ENCODE assay signal across 20 cellular contexts in the genomic region with DNA sequence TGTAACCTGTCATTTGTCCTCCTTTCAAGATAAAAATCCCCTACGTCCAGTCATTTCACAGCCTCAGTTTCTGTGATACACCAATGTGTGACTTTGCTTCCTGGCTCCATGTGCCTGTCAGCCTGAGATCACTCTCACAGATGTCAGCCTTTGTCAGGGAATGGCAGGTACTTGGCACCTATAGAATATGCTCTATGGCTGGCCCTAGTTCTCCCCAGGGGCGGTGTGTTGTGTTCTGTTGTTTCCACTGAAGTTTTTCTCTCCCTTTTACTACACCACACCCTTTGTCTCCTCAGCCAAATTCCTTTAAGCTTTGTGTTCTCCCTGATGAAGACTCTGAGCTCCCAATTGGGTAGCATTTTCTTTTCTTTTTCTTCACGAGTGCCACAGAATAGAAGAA.
DNase-seq lines count a peak whose midpoint lies in the region; ATAC-seq, FAIRE-seq and TF ChIP-seq lines count a peak whose summit lies in the region.
"Had no signal": no experiment of that assay in that cellular context is flagged by ENCODE, and none has a peak within 500 bp of the region (broad histone marks: within the 10 kb centered on the region; RNA-seq: fewer than 3 reads in every experiment).

No MANE protein-coding gene starts in this region.

- POLR2A ChIA-PET in GM12878 (lab: Charles Lee) = no interaction called here

- H3F3A ChIP-seq in GM23338 (replicated peaks; ENCODE audit: low read depth) (no peaks in the 10 kb centered on the region), smooth muscle cell (ENCODE audit: low read depth) (no peaks in the 10 kb centered on the region)

- peak; percentile 17 for DNase-seq in GM23338 (ENCODE audit: low spot score)
- no peak for DNase-seq in GM12878 (ENCODE audit: low read depth, low spot score)
- peak; percentile 44 for DNase-seq in mesendoderm
- DNase-seq in smooth muscle cell (lab: John Stamatoyannopoulos, UW; ENCODE audit: unreplicated experiment) = no peak
- no peak for DNase-seq in NCI-H187 (lab: John Stamatoyannopoulos, UW)
- DNase-seq: activated CD8-positive, alpha-beta T cell treated with anti-CD3 and anti-CD28 coated beads for 36 hours; activated T-cell treated with anti-CD3 and anti-CD28 coated beads, Interleukin-2, amount 50 U/mL, for 4 hours; GF-D8; left lung; NCI-H2029; NCI-H510A treated with DMSO at 0.1 percent for 48 hours; SHP77; trophoblast cell had no signal

- peaks cover 10% of the 10 kb centered on the region for H3K27me3 Mint-ChIP-seq in GM23338 (ENCODE audit: insufficient read depth, low read depth, poor library complexity)
- H3K27me3 Mint-ChIP-seq: activated CD8-positive, alpha-beta T cell treated with anti-CD3 and anti-CD28 coated beads for 36 hours; B cell; stimulated activated memory B cell treated with anti-CD40 and anti-IgM and Interleukin-4, amounts not matched to agents 10 μg/mL and 1 μg/mL and 100 μg/mL, for 72 hours had no signal

- H3K9ac ChIP-seq in GM12878 (ENCODE audit: control insufficient read depth, insufficient read depth, low read length) (no peak overlapping the region), mesendoderm (ENCODE audit: low read length) (no peak overlapping the region), smooth muscle cell (ENCODE audit: low read depth) (no peak overlapping the region)

- FAIRE-seq in GM12878 (lab: Jason Lieb, UNC) = no peak
- FAIRE-seq: D721Med had no signal

- CTCF ChIA-PET in GM12878 (lab: Yijun Ruan, JAX) = no interaction called here

- H3K4me2 ChIP-seq in GM23338 (peak overlapping the region; percentile 80), GM12878 (ENCODE audit: control insufficient read depth, insufficient read depth) (no peak overlapping the region), mesendoderm (ENCODE audit: low read length) (peak overlapping the region; percentile 35), smooth muscle cell (peak overlapping the region; percentile 7)

- no peak overlapping the region for H4K8ac ChIP-seq in mesendoderm (ENCODE audit: low read depth, low read length)

- no peak overlapping the region for H4K5ac ChIP-seq in mesendoderm (ENCODE audit: low read length)

- H3K9me2 ChIP-seq in GM23338 (ENCODE audit: insufficient read depth) = peaks cover 3% of the 10 kb centered on the region; the same call in 1 of the 2 replicates

- no peak overlapping the region for H2BK120ac ChIP-seq in mesendoderm (ENCODE audit: low read depth, low read length)

- H3K56ac ChIP-seq in mesendoderm (ENCODE audit: low read length) = no peak overlapping the region

- H3K36me3 Mint-ChIP-seq in GM23338 (ENCODE audit: low read depth) = no peaks in the 10 kb centered on the region

- TF ChIP-seq EP300 in GM12878 (IDR thresholded peaks at IDR 0.05; ENCODE audit: borderline replicate concordance in 1 of 2, control insufficient read depth in 1 of 2, low read depth in 2 of 2, low read length in 2 of 2) = no peak

- SMC1A ChIA-PET in GM12878 (lab: Charles Lee; ENCODE audit: uncharacterized antibody, unreplicated experiment) = interaction anchor here (1.1 kb wide), 1 partner anchor 9 kb away, joined by 4 read pairs; no protein-coding TSS in a partner anchor

- H3K4me1 ChIP-seq in GM23338 (ENCODE audit: insufficient read depth) (peaks cover 7% of the 10 kb centered on the region; the same call in 1 of the 2 replicates), GM12878 (ENCODE audit: control insufficient read depth, insufficient read depth, low read length) (0 out of 2 replicates have a peak, but pooled peaks cover 4% of the 10 kb centered on the region), mesendoderm (ENCODE audit: control insufficient read depth, low read depth, low read length) (peaks cover 2% of the 10 kb centered on the region), smooth muscle cell (ENCODE audit: low read depth) (peaks cover 42% of the 10 kb centered on the region)
- H3K4me1 ChIP-seq: left lung had no signal

- peak overlapping the region; percentile 56 for H3K4me3 ChIP-seq in GM23338
- H3K4me3 ChIP-seq in GM12878 = no peak overlapping the region
- no peak overlapping the region for H3K4me3 ChIP-seq in mesendoderm (ENCODE audit: low read length)
- H3K4me3 ChIP-seq in smooth muscle cell = no peak overlapping the region
- H3K4me3 ChIP-seq: left lung had no signal

- no peak overlapping the region for H2BK15ac ChIP-seq in mesendoderm (replicated peaks; ENCODE audit: low read depth)

- no peak overlapping the region for H3K27ac Mint-ChIP-seq in GM23338
- H3K27ac Mint-ChIP-seq: activated CD8-positive, alpha-beta T cell treated with anti-CD3 and anti-CD28 coated beads for 36 hours; B cell; stimulated activated memory B cell treated with anti-CD40 and anti-IgM and Interleukin-4, amounts not matched to agents 10 μg/mL and 1 μg/mL and 100 μg/mL, for 72 hours had no signal

- RAD21 ChIA-PET in GM12878 (lab: Charles Lee; ENCODE audit: unreplicated experiment) = no interaction called here

- H3K4ac ChIP-seq in mesendoderm (ENCODE audit: low read depth, low read length) = no peak overlapping the region

- H3K23ac ChIP-seq in mesendoderm (ENCODE audit: low read length) = no peak overlapping the region

- intact Hi-C loops in GM12878 (cut with micrococcal nuclease; ENCODE audit: unreplicated experiment) = no loop called here

- TF ChIP-seq CTCF in GM23338 (conservative IDR thresholded peaks at IDR 0.05; ENCODE audit: low read depth in 2 of 2) (no peak), GM12878 (IDR thresholded peaks at IDR 0.05 in 2 of 3, conservative IDR thresholded peaks at IDR 0.05 in 1 of 3; ENCODE audit: control insufficient read depth in 2 of 3, extremely low read depth in 1 of 3, insufficient read depth in 1 of 3, low read depth in 3 of 3, low read length in 3 of 3) (no peak), smooth muscle cell (IDR thresholded peaks at IDR 0.05; ENCODE audit: borderline replicate concordance, insufficient read depth, poor library complexity, severe bottlenecking) (no peak)

- no peak overlapping the region for H3K18ac ChIP-seq in mesendoderm (ENCODE audit: low read length)

- H4K20me1 ChIP-seq in GM23338 (replicated peaks; ENCODE audit: insufficient read depth) = no peaks in the 10 kb centered on the region
- no peaks in the 10 kb centered on the region for H4K20me1 ChIP-seq in GM12878 (ENCODE audit: control insufficient read depth, insufficient read depth)
- no peaks in the 10 kb centered on the region for H4K20me1 ChIP-seq in smooth muscle cell (ENCODE audit: low read depth)

- H3K36me3 ChIP-seq in GM23338 (ENCODE audit: insufficient read depth) (no peaks in the 10 kb centered on the region), GM12878 (ENCODE audit: control insufficient read depth in 2 of 2, insufficient read depth in 2 of 2, low read length in 1 of 2) (no peaks in the 10 kb centered on the region), mesendoderm (ENCODE audit: control insufficient read depth, insufficient read depth, low read length) (no peaks in the 10 kb centered on the region), smooth muscle cell (ENCODE audit: low read depth) (no peaks in the 10 kb centered on the region)

- no TSS peak for BruUV-seq in GM12878 (replicated peaks; lab: Mats Ljungman, UMichigan)

- no peaks in the 10 kb centered on the region for H3K9me3 Mint-ChIP-seq in GM23338
- H3K9me3 Mint-ChIP-seq: activated CD8-positive, alpha-beta T cell treated with anti-CD3 and anti-CD28 coated beads for 36 hours; activated T-cell treated with anti-CD3 and anti-CD28 coated beads, Interleukin-2, amount 50 U/mL, for 4 hours had no signal

- peaks cover 13% of the 10 kb centered on the region; the same call in 2 of the 3 replicates for H3K4me1 Mint-ChIP-seq in GM23338

- H3K9me3 ChIP-seq in GM12878 (replicated peaks; ENCODE audit: control insufficient read depth, insufficient read depth, low read length) (no peaks in the 10 kb centered on the region), smooth muscle cell (replicated peaks; ENCODE audit: low read depth) (no peaks in the 10 kb centered on the region)
- H3K9me3 ChIP-seq: left lung had no signal

- H3K27ac ChIP-seq in GM23338 (ENCODE audit: low read depth) (no peak overlapping the region), GM12878 (ENCODE audit: control insufficient read depth, insufficient read depth) (no peak overlapping the region), mesendoderm (ENCODE audit: low read depth, low read length) (no peak overlapping the region), smooth muscle cell (ENCODE audit: low read depth) (no peak overlapping the region)
- H3K27ac ChIP-seq: left lung, VCaP had no signal

- H2BK5ac ChIP-seq in mesendoderm (ENCODE audit: low read length) = no peak overlapping the region

- H3K79me2 ChIP-seq in GM23338 (replicated peaks; ENCODE audit: insufficient read depth) (no peaks in the 10 kb centered on the region), GM12878 (ENCODE audit: control insufficient read depth, insufficient read depth, low read length) (no peaks in the 10 kb centered on the region), mesendoderm (ENCODE audit: control insufficient read depth, insufficient read depth, low read length) (no peaks in the 10 kb centered on the region), smooth muscle cell (ENCODE audit: low read depth) (no peaks in the 10 kb centered on the region)

- no peak for TF ChIP-seq RAD21 in GM12878 (IDR thresholded peaks at IDR 0.05; ENCODE audit: insufficient read depth, low read depth, low read length)

- H2AK5ac ChIP-seq in mesendoderm (ENCODE audit: low read length) = no peak overlapping the region

- H3K27me3 ChIP-seq in GM23338 (ENCODE audit: insufficient read depth) (peaks cover 19% of the 10 kb centered on the region), GM12878 (replicated peaks in 1 of 2; ENCODE audit: control insufficient read depth in 2 of 2, insufficient read depth in 2 of 2, low read length in 1 of 2) (no peaks in the 10 kb centered on the region), mesendoderm (ENCODE audit: insufficient read depth, low read length, poor library complexity) (no peaks in the 10 kb centered on the region), smooth muscle cell (ENCODE audit: low read depth) (peaks cover 66% of the 10 kb centered on the region)
- H3K27me3 ChIP-seq: left lung had no signal

- in situ Hi-C loops in GM12878 (cut with MboI) = no loop called here

- TF ChIP-seq POLR2A in GM12878 (IDR thresholded peaks at IDR 0.05; ENCODE audit: low read depth, low read length) = no peak

- H3K79me1 ChIP-seq in mesendoderm (ENCODE audit: low read length) = no peaks in the 10 kb centered on the region

- ATAC-seq in GM23338 = peak; percentile 48
- peak; percentile 38 for ATAC-seq in GM12878
- no peak for ATAC-seq in GM21825 (IDR thresholded peaks at IDR 0.05; ENCODE audit: unreplicated experiment)
- no peak for ATAC-seq in HG02678 (IDR thresholded peaks at IDR 0.05; ENCODE audit: unreplicated experiment)
- ATAC-seq in GM19397 (IDR thresholded peaks at IDR 0.05; ENCODE audit: unreplicated experiment) = no peak
- ATAC-seq: activated CD8-positive, alpha-beta T cell treated with anti-CD3 and anti-CD28 coated beads for 36 hours; activated T-cell treated with anti-CD3 and anti-CD28 coated beads, Interleukin-2, amount 50 U/mL, for 4 hours; left lung had no signal

- peak overlapping the region; percentile 100 for H2AFZ ChIP-seq in GM23338
- H2AFZ ChIP-seq in GM12878 (ENCODE audit: control insufficient read depth, low read depth, low read length) = no peak overlapping the region
- H2AFZ ChIP-seq in smooth muscle cell (ENCODE audit: low read depth) = no peak overlapping the region

- 93% methylated on average over 3 of the region's 3 CpGs for WGBS in GM12878 (ENCODE audit: insufficient coverage, insufficient replicate concordance, low lambda C conversion rate, missing lambda C conversion rate)
- no CpG with 5 or more reads among the region's 3 CpGs for WGBS in mesendoderm (ENCODE audit: extremely low coverage, insufficient coverage, low lambda C conversion rate)
- 48% methylated on average over 3 of the region's 3 CpGs for WGBS in smooth muscle cell (ENCODE audit: low lambda C conversion rate)

- H3K4me3 Mint-ChIP-seq in GM23338 = peak overlapping the region; percentile 55
- H3K4me3 Mint-ChIP-seq: activated CD8-positive, alpha-beta T cell treated with anti-CD3 and anti-CD28 coated beads for 36 hours; activated T-cell treated with anti-CD3 and anti-CD28 coated beads, Interleukin-2, amount 50 U/mL, for 4 hours; B cell; stimulated activated memory B cell treated with anti-CD40 and anti-IgM and Interleukin-4, amounts not matched to agents 10 μg/mL and 1 μg/mL and 100 μg/mL, for 72 hours had no signal

Comparison
In these comparisons a context has a peak if more than half of its experiments do, and no peak if none do; other contexts are left out.
1. ATAC-seq: peak in GM23338 (single experiment) and GM12878 (single experiment); none in GM21825 (single experiment), HG02678 (single experiment) and GM19397 (single experiment).
2. DNase-seq: peak in GM23338 (single experiment) and mesendoderm (single experiment); none in GM12878 (single experiment), smooth muscle cell (single experiment) and NCI-H187 (0 of 2).